1 cellular context compared by ENCODE assay signal in the genomic region with DNA sequence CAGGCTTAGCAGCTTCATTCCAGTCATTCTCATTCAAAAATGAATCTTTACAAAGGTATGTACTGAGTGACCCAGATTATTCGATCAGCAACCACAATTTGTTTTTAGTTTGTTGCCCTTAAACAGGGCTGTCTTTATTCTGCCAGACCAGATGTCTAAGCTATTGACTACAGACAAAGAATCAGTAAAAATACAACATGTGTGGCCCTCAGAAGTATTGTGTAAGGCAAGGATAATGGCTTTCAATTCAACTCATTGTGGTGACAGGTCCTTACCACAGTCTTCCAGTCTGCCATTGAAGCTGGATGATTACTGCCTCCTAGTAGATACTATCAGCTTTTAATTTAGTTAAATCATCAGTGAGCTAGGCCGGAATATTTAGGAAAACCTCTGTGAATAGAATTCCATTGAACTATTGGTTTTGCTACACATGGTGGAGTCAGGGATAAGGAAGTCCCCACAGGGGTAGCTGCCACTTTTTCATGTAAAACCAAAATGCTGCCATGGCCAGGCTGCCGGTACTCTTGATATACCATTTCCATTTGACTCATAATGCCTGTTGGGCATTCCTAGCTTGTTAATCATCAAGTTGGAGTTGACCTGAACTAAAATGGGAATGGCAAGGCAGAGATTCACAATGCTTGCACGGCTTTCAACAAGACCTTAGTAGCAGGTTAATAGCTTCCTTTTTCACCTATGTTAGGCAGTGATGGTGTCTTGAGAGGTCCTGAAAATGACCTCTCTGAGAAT.
TF ChIP-seq lines count a peak whose summit lies in the region.

No MANE protein-coding gene starts in this region.

TF ChIP-seq in WTC11, 78 proteins besides CTCF, POLR2A, EP300 and RAD21 (continued from another document):
- TF ChIP-seq, protein P1, sequence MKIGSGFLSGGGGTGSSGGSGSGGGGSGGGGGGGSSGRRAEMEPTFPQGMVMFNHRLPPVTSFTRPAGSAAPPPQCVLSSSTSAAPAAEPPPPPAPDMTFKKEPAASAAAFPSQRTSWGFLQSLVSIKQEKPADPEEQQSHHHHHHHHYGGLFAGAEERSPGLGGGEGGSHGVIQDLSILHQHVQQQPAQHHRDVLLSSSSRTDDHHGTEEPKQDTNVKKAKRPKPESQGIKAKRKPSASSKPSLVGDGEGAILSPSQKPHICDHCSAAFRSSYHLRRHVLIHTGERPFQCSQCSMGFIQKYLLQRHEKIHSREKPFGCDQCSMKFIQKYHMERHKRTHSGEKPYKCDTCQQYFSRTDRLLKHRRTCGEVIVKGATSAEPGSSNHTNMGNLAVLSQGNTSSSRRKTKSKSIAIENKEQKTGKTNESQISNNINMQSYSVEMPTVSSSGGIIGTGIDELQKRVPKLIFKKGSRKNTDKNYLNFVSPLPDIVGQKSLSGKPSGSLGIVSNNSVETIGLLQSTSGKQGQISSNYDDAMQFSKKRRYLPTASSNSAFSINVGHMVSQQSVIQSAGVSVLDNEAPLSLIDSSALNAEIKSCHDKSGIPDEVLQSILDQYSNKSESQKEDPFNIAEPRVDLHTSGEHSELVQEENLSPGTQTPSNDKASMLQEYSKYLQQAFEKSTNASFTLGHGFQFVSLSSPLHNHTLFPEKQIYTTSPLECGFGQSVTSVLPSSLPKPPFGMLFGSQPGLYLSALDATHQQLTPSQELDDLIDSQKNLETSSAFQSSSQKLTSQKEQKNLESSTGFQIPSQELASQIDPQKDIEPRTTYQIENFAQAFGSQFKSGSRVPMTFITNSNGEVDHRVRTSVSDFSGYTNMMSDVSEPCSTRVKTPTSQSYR (CRISPR knock-in tag; IDR thresholded peaks at IDR 0.05): no peak
- TF ChIP-seq PRRX2 (CRISPR knock-in tag; IDR thresholded peaks at IDR 0.05) (no peak), FOXJ3 (CRISPR knock-in tag; IDR thresholded peaks at IDR 0.05; ENCODE audit: borderline replicate concordance) (no peak), NFATC4 (CRISPR knock-in tag; IDR thresholded peaks at IDR 0.05) (no peak), ZNF671 (CRISPR knock-in tag; IDR thresholded peaks at IDR 0.05) (no peak), GTF2I (CRISPR knock-in tag; conservative IDR thresholded peaks at IDR 0.05) (no peak), GABPB1 (CRISPR knock-in tag; IDR thresholded peaks at IDR 0.05) (no peak)
- TF ChIP-seq, protein P2, sequence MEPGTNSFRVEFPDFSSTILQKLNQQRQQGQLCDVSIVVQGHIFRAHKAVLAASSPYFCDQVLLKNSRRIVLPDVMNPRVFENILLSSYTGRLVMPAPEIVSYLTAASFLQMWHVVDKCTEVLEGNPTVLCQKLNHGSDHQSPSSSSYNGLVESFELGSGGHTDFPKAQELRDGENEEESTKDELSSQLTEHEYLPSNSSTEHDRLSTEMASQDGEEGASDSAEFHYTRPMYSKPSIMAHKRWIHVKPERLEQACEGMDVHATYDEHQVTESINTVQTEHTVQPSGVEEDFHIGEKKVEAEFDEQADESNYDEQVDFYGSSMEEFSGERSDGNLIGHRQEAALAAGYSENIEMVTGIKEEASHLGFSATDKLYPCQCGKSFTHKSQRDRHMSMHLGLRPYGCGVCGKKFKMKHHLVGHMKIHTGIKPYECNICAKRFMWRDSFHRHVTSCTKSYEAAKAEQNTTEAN (CRISPR knock-in tag; IDR thresholded peaks at IDR 0.05): no peak
- TF ChIP-seq, protein P3, sequence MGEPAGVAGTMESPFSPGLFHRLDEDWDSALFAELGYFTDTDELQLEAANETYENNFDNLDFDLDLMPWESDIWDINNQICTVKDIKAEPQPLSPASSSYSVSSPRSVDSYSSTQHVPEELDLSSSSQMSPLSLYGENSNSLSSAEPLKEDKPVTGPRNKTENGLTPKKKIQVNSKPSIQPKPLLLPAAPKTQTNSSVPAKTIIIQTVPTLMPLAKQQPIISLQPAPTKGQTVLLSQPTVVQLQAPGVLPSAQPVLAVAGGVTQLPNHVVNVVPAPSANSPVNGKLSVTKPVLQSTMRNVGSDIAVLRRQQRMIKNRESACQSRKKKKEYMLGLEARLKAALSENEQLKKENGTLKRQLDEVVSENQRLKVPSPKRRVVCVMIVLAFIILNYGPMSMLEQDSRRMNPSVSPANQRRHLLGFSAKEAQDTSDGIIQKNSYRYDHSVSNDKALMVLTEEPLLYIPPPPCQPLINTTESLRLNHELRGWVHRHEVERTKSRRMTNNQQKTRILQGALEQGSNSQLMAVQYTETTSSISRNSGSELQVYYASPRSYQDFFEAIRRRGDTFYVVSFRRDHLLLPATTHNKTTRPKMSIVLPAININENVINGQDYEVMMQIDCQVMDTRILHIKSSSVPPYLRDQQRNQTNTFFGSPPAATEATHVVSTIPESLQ (CRISPR knock-in tag; IDR thresholded peaks at IDR 0.05): no peak
